ENCODE assay signal across 17 cellular contexts in the genomic region with DNA sequence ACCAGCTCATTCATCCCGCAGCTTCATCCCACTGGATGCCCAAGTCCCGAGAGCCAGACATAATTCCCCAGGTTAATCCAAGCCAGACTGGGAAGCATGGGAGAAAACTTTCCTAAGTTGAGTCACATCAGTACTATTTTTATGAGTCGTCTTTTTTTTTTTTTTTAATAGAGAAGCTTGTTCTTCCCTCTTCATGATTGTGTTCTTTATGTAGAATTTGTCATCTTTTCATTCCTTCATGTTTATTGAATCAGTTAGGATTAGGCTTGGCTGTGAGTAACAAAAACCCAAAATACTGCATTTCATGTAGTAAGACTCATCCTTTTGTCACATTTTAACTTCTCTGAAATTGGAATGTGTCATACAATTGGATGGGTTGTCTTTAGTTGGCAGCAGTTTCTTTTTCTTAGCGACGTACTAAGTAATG. TPM values are rescaled to one million over a fixed set of nuclear protein-coding genes. Genes with fewer than 3 reads are reported as not detected.
DNase-seq lines count a peak whose midpoint lies in the region; ATAC-seq and TF ChIP-seq lines count a peak whose summit lies in the region.
"Had no signal": no experiment of that assay in that cellular context is flagged by ENCODE, and none has a peak within 500 bp of the region (broad histone marks: within the 10 kb centered on the region; RNA-seq: fewer than 3 reads in every experiment).

No MANE protein-coding gene starts in this region.

- H3K4me3 Mint-ChIP-seq in activated T-cell treated with anti-CD3 and anti-CD28 coated beads, Interleukin-2, amount 50 U/mL, for 24 hours: no peak overlapping the region
- H3K4me3 Mint-ChIP-seq in stimulated activated naive B cell treated with anti-CD40 and anti-IgM and Interleukin-4, amounts not matched to agents 10 μg/mL and 1 μg/mL and 100 μg/mL, for 72 hours: no peak overlapping the region
- H3K4me3 Mint-ChIP-seq: activated B cell treated with CpG ODN at 0.5 μM for 24 hours; activated naive CD8-positive, alpha-beta T cell treated with anti-CD3 and anti-CD28 coated beads, Interleukin-2, amount 50 U/mL, for 24 hours; nephron had no signal

- peaks cover 28% of the 10 kb centered on the region for H3K4me1 Mint-ChIP-seq in activated T-cell treated with anti-CD3 and anti-CD28 coated beads, Interleukin-2, amount 50 U/mL, for 24 hours (ENCODE audit: low read depth)
- H3K4me1 Mint-ChIP-seq in stimulated activated naive B cell treated with anti-CD40 and anti-IgM and Interleukin-4, amounts not matched to agents 10 μg/mL and 1 μg/mL and 100 μg/mL, for 72 hours: peaks cover 17 to 21% of the 10 kb centered on the region in 2 donors
- H3K4me1 Mint-ChIP-seq: activated B cell treated with CpG ODN at 0.5 μM for 24 hours had no signal

- TF ChIP-seq CTCF in epithelial cell of proximal tubule (conservative IDR thresholded peaks at IDR 0.05; ENCODE audit: low read depth, low read length): no peak

- H3K4me3 ChIP-seq in epithelial cell of proximal tubule (ENCODE audit: low read depth, low read length): no peak overlapping the region
- H3K4me3 ChIP-seq: left ventricle myocardium inferior, upper lobe of right lung had no signal

- no peaks in the 10 kb centered on the region for H3K9me3 Mint-ChIP-seq in activated T-cell treated with anti-CD3 and anti-CD28 coated beads, Interleukin-2, amount 50 U/mL, for 24 hours
- H3K9me3 Mint-ChIP-seq in stimulated activated naive B cell treated with anti-CD40 and anti-IgM and Interleukin-4, amounts not matched to agents 10 μg/mL and 1 μg/mL and 100 μg/mL, for 72 hours: no peaks in the 10 kb centered on the region
- H3K9me3 Mint-ChIP-seq: activated B cell treated with CpG ODN at 0.5 μM for 24 hours; activated naive CD8-positive, alpha-beta T cell treated with anti-CD3 and anti-CD28 coated beads, Interleukin-2, amount 50 U/mL, for 24 hours; nephron had no signal

- peaks cover 36% of the 10 kb centered on the region for H3K36me3 Mint-ChIP-seq in activated T-cell treated with anti-CD3 and anti-CD28 coated beads, Interleukin-2, amount 50 U/mL, for 24 hours (ENCODE audit: low read depth)
- H3K36me3 Mint-ChIP-seq in stimulated activated naive B cell treated with anti-CD40 and anti-IgM and Interleukin-4, amounts not matched to agents 10 μg/mL and 1 μg/mL and 100 μg/mL, for 72 hours: peaks cover 11 to 32% of the 10 kb centered on the region in 2 donors

- ATAC-seq in stimulated activated naive B cell treated with anti-CD40 and anti-IgM and Interleukin-4, amounts not matched to agents 10 μg/mL and 1 μg/mL and 100 μg/mL, for 72 hours (replicated peaks): no peak
- ATAC-seq in HG03571 (IDR thresholded peaks at IDR 0.05; ENCODE audit: unreplicated experiment): no peak
- ATAC-seq in HG02852 (IDR thresholded peaks at IDR 0.05; ENCODE audit: unreplicated experiment): no peak
- ATAC-seq in GM18873 (IDR thresholded peaks at IDR 0.05; ENCODE audit: low FRiP score, unreplicated experiment): no peak
- ATAC-seq: activated naive CD8-positive, alpha-beta T cell treated with anti-CD3 and anti-CD28 coated beads, Interleukin-2, amount 50 U/mL, for 24 hours; upper lobe of right lung had no signal

- DNase-seq in activated T-cell treated with anti-CD3 and anti-CD28 coated beads, Interleukin-2, amount 50 U/mL, for 24 hours: no peak
- DNase-seq in activated T-cell treated with anti-CD3 and anti-CD28 coated beads for 4 hours (no peak), RKO (ENCODE audit: low spot score) (peak; percentile 75), epithelial cell of proximal tubule (ENCODE audit: low read depth) (peak; percentile 39)
- DNase-seq in stimulated activated naive B cell treated with anti-CD40 and anti-IgM and Interleukin-4, amounts not matched to agents 10 μg/mL and 1 μg/mL and 100 μg/mL, for 72 hours: no peak
- DNase-seq: activated B cell treated with CpG ODN at 0.5 μM for 24 hours; activated naive CD8-positive, alpha-beta T cell treated with anti-CD3 and anti-CD28 coated beads, Interleukin-2, amount 50 U/mL, for 24 hours; left ventricle myocardium inferior; NCI-H1436; NCI-H510A; retina; stimulated activated CD4-positive, alpha-beta T cell treated with anti-CD3 and anti-CD28 coated beads, Interleukin-2, amount 100 ng/mL, for 48 hours; upper lobe of right lung had no signal

- H3K27ac Mint-ChIP-seq in activated T-cell treated with anti-CD3 and anti-CD28 coated beads, Interleukin-2, amount 50 U/mL, for 24 hours: peak overlapping the region; percentile 49
- H3K27ac Mint-ChIP-seq in stimulated activated naive B cell treated with anti-CD40 and anti-IgM and Interleukin-4, amounts not matched to agents 10 μg/mL and 1 μg/mL and 100 μg/mL, for 72 hours: peak overlapping the region; percentile 80
- H3K27ac Mint-ChIP-seq: activated B cell treated with CpG ODN at 0.5 μM for 24 hours; activated naive CD8-positive, alpha-beta T cell treated with anti-CD3 and anti-CD28 coated beads, Interleukin-2, amount 50 U/mL, for 24 hours had no signal

- H3K27me3 Mint-ChIP-seq in activated T-cell treated with anti-CD3 and anti-CD28 coated beads, Interleukin-2, amount 50 U/mL, for 24 hours: no peaks in the 10 kb centered on the region
- no peaks in the 10 kb centered on the region for H3K27me3 Mint-ChIP-seq in stimulated activated naive B cell treated with anti-CD40 and anti-IgM and Interleukin-4, amounts not matched to agents 10 μg/mL and 1 μg/mL and 100 μg/mL, for 72 hours
- H3K27me3 Mint-ChIP-seq: activated B cell treated with CpG ODN at 0.5 μM for 24 hours; activated naive CD8-positive, alpha-beta T cell treated with anti-CD3 and anti-CD28 coated beads, Interleukin-2, amount 50 U/mL, for 24 hours had no signal

RNA-seq across cellular contexts. Expression of gene SERTAD2, which starts 59.1 kb away (rescaled TPM):
- total RNA-seq in epithelial cell of proximal tubule: 16.9 and 20.9 TPM in 2 replicates

Comparison
In these comparisons a context has a peak if more than half of its experiments do, and no peak if none do; other contexts are left out.
1. DNase-seq: peak in RKO (single experiment) and epithelial cell of proximal tubule (single experiment); none in activated T-cell treated with anti-CD3 and anti-CD28 coated beads, Interleukin-2, amount 50 U/mL, for 24 hours (single experiment), activated T-cell treated with anti-CD3 and anti-CD28 coated beads for 4 hours (single experiment) and stimulated activated naive B cell treated with anti-CD40 and anti-IgM and Interleukin-4, amounts not matched to agents 10 μg/mL and 1 μg/mL and 100 μg/mL, for 72 hours (single experiment).